In genomic region chr10:121930729-121931085, GRCh38 we compare ENCODE assay signal across 1 cellular context.
TF ChIP-seq lines count a peak whose summit lies in the region.

No MANE protein-coding gene starts in this region.

TF ChIP-seq in HepG2, 621 proteins besides CTCF, POLR2A, EP300 and RAD21 (continued from another document and continues in another):
- TF ChIP-seq DZIP1 (CRISPR knock-in tag; IDR thresholded peaks at IDR 0.05) (no peak), ZNF253 (CRISPR knock-in tag; IDR thresholded peaks at IDR 0.05; ENCODE audit: borderline replicate concordance) (no peak), NR2F1 (CRISPR knock-in tag; IDR thresholded peaks at IDR 0.05) (no peak), ONECUT2 (CRISPR knock-in tag; IDR thresholded peaks at IDR 0.05) (no peak), ZNF713 (CRISPR knock-in tag; IDR thresholded peaks at IDR 0.05) (no peak), AKAP8 (CRISPR knock-in tag; IDR thresholded peaks at IDR 0.05) (no peak), IKZF4 (CRISPR knock-in tag; IDR thresholded peaks at IDR 0.05; ENCODE audit: borderline replicate concordance, low read depth, not compliant biosample characterization) (no peak), DRAP1 (CRISPR knock-in tag; IDR thresholded peaks at IDR 0.05) (no peak), PRPF4 (IDR thresholded peaks at IDR 0.05; ENCODE audit: low read depth, low read length, poor library complexity, severe bottlenecking) (no peak), GFI1 (CRISPR knock-in tag; IDR thresholded peaks at IDR 0.05; ENCODE audit: borderline replicate concordance) (no peak), ZNF550 (CRISPR knock-in tag; IDR thresholded peaks at IDR 0.05; ENCODE audit: borderline replicate concordance) (no peak), TEAD3 (CRISPR knock-in tag; optimal IDR thresholded peaks at IDR 0.05; ENCODE audit: borderline replicate concordance) (no peak), TCF7 (IDR thresholded peaks at IDR 0.05; ENCODE audit: low read depth) (0 out of 2 replicates have a peak, but pooled peaks have one; percentile 27), ZNF646 (CRISPR knock-in tag; IDR thresholded peaks at IDR 0.05) (no peak), THRA (CRISPR knock-in tag; IDR thresholded peaks at IDR 0.05; ENCODE audit: borderline replicate concordance) (no peak), KDM3A (CRISPR knock-in tag; IDR thresholded peaks at IDR 0.05; ENCODE audit: low read depth) (no peak), BATF2 (CRISPR knock-in tag; IDR thresholded peaks at IDR 0.05) (no peak), NR3C1 (CRISPR knock-in tag; IDR thresholded peaks at IDR 0.05) (no peak), ELF3 (CRISPR knock-in tag; IDR thresholded peaks at IDR 0.05) (no peak), BRCA1 (CRISPR knock-in tag; IDR thresholded peaks at IDR 0.05) (no peak), ZNF274 (CRISPR knock-in tag; IDR thresholded peaks at IDR 0.05) (no peak), KLF9 (CRISPR knock-in tag; IDR thresholded peaks at IDR 0.05; ENCODE audit: low read depth) (no peak), ZNF674 (CRISPR knock-in tag; IDR thresholded peaks at IDR 0.05; ENCODE audit: low read depth) (no peak), ZNF333 (CRISPR knock-in tag; IDR thresholded peaks at IDR 0.05; ENCODE audit: borderline replicate concordance) (no peak), NFRKB (IDR thresholded peaks at IDR 0.05) (no peak), ZNF83 (CRISPR knock-in tag; IDR thresholded peaks at IDR 0.05; ENCODE audit: borderline replicate concordance) (no peak), POLR2G (IDR thresholded peaks at IDR 0.05; ENCODE audit: low read depth, low read length) (peak; percentile 24), ZNF180 (CRISPR knock-in tag; IDR thresholded peaks at IDR 0.05; ENCODE audit: borderline replicate concordance, low read depth) (no peak), ZNF75D (CRISPR knock-in tag; IDR thresholded peaks at IDR 0.05; ENCODE audit: borderline replicate concordance) (no peak), HMGXB3 (CRISPR knock-in tag; IDR thresholded peaks at IDR 0.05; ENCODE audit: borderline replicate concordance) (no peak), ZNF121 (CRISPR knock-in tag; IDR thresholded peaks at IDR 0.05) (no peak), REPIN1 (CRISPR knock-in tag; IDR thresholded peaks at IDR 0.05; ENCODE audit: borderline replicate concordance, low read depth) (no peak), CC2D1A (CRISPR knock-in tag; IDR thresholded peaks at IDR 0.05) (no peak), ZNF614 (CRISPR knock-in tag; IDR thresholded peaks at IDR 0.05; ENCODE audit: borderline replicate concordance) (0 out of 2 replicates have a peak, but pooled peaks have one; percentile 10), SALL2 (CRISPR knock-in tag; IDR thresholded peaks at IDR 0.05) (no peak), CERS6 (CRISPR knock-in tag; IDR thresholded peaks at IDR 0.05) (no peak), ZNF282 (IDR thresholded peaks at IDR 0.05; ENCODE audit: partially characterized antibody) (no peak), SAP130 (CRISPR knock-in tag; IDR thresholded peaks at IDR 0.05; ENCODE audit: low read depth) (no peak; the same call in 1 of the 2 replicates), GATAD2A (CRISPR knock-in tag; IDR thresholded peaks at IDR 0.05) (peak; percentile 52; the same call in 1 of the 2 replicates), ZFP36L1 (CRISPR knock-in tag; IDR thresholded peaks at IDR 0.05) (0 out of 2 replicates have a peak, but pooled peaks have one; percentile 48), MBD4 (IDR thresholded peaks at IDR 0.05; ENCODE audit: borderline replicate concordance, low read length) (no peak), ARID2 (CRISPR knock-in tag; IDR thresholded peaks at IDR 0.05; ENCODE audit: borderline replicate concordance) (0 out of 2 replicates have a peak, but pooled peaks have one; percentile 12), RFX3 (CRISPR knock-in tag; IDR thresholded peaks at IDR 0.05) (no peak), ZNF441 (CRISPR knock-in tag; IDR thresholded peaks at IDR 0.05; ENCODE audit: borderline replicate concordance) (no peak), KAT2B (IDR thresholded peaks at IDR 0.05; ENCODE audit: borderline replicate concordance, low read depth, low read length) (no peak), ZNF580 (CRISPR knock-in tag; IDR thresholded peaks at IDR 0.05; ENCODE audit: borderline replicate concordance, low read depth) (no peak), NR2F6 (IDR thresholded peaks at IDR 0.05) (no peak), NR2F6 (CRISPR knock-in tag; IDR thresholded peaks at IDR 0.05) (no peak), ZGPAT (CRISPR knock-in tag; IDR thresholded peaks at IDR 0.05) (0 out of 2 replicates have a peak, but pooled peaks have one; percentile 44), ZNF569 (CRISPR knock-in tag; IDR thresholded peaks at IDR 0.05; ENCODE audit: borderline replicate concordance) (no peak)
